10 cellular contexts compared by ENCODE assay signal in the genomic region with DNA sequence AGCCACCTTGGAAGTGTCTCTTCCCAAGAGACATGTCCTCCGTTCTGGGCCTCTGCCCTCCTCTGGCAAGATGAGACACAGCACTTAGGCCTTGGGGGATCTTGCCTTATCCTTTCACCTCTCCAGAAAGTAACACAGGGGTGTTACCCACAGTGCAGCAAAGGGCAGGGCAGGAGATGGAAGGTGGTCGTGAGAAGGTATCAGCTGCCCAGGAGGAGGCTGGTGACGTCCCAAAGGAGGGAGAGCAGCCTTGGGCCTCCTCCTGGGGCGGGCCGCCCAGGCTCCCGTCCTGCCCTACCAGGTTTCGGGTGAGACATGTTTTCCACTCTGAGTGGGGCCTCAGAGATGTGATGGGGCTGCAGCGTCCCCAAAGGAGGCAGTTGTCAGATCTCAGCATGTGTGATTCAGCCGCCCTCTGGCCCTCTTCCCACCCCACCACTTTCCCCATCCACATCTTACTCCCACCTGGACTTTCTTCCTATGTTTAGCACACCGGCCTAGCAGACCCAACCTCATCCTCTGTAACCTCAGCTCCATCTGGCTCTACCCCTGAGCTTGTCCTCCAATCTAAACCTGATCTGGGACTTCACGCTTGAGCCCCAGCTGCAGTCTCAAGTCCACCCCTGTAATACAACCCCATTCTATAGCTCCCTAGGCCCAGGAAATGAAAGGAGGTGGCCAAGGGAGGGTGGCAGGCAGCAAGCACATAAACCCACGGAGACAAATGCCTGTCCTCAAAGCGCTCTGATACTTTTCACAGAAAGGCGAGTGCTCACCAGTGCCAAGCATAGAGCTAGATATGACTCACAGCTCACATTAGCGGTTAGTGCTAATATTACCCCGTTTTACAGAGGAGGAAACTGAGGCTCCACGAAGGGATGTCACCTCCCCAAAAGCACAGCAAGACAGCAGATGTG. TPM values are rescaled to one million over a fixed set of nuclear protein-coding genes. Genes with fewer than 3 reads are reported as not detected.
DNase-seq lines count a peak whose midpoint lies in the region; ATAC-seq and TF ChIP-seq lines count a peak whose summit lies in the region.
"Had no signal": no experiment of that assay in that cellular context is flagged by ENCODE, and none has a peak within 500 bp of the region (broad histone marks: within the 10 kb centered on the region; RNA-seq: fewer than 3 reads in every experiment).

No MANE protein-coding gene starts in this region.

- no peaks in the 10 kb centered on the region for H3K4me1 ChIP-seq in neural progenitor cell

- H3K79me2 ChIP-seq in SU-DHL-6 (ENCODE audit: insufficient read depth, low read length) (peaks cover 56% of the 10 kb centered on the region), neural progenitor cell (ENCODE audit: low read depth) (no peaks in the 10 kb centered on the region)

- TF ChIP-seq CTCF in GM12875 (IDR thresholded peaks at IDR 0.05; ENCODE audit: borderline replicate concordance, insufficient read depth, low read depth, low read length) = peak; percentile 30; the same call in 1 of the 2 replicates
- TF ChIP-seq CTCF in SU-DHL-6 (IDR thresholded peaks at IDR 0.05; ENCODE audit: insufficient read depth, low read length, poor library complexity, severe bottlenecking) = no peak
- no peak for TF ChIP-seq CTCF in neural progenitor cell (IDR thresholded peaks at IDR 0.05)

- DNase-seq in activated naive CD4-positive, alpha-beta T cell treated with anti-CD3 and anti-CD28 coated beads, Interleukin-2, amount 50 U/mL, for 72 hours (ENCODE audit: low spot score in 2 of 2) = peak; percentile 71 to 87
- peak; percentile 85 for DNase-seq in stimulated activated CD4-positive, alpha-beta T cell treated with anti-CD3 and anti-CD28 coated beads, Interleukin-4, amount 100 ng/mL, for 24 hours
- no peak for DNase-seq in neural progenitor cell (ENCODE audit: low spot score)
- no peak for DNase-seq in left colon
- no peak for DNase-seq in DMS114 treated with DMSO at 0.1 percent for 48 hours (lab: John Stamatoyannopoulos, UW; ENCODE audit: unreplicated experiment)
- DNase-seq in substantia nigra (lab: John Stamatoyannopoulos, UW) = no peak
- DNase-seq: NCI-H2029, nephron progenitor cell had no signal

- H3K36me3 ChIP-seq in SU-DHL-6 (ENCODE audit: low read length) (peaks cover 10% of the 10 kb centered on the region; the same call in 1 of the 2 replicates), neural progenitor cell (no peaks in the 10 kb centered on the region)

- ATAC-seq in activated naive CD4-positive, alpha-beta T cell treated with anti-CD3 and anti-CD28 coated beads, Interleukin-2, amount 50 U/mL, for 72 hours = peak; percentile 85 to 86
- ATAC-seq in left colon = no peak

- peaks cover 53% of the 10 kb centered on the region for H3F3A ChIP-seq in SU-DHL-6 (ENCODE audit: insufficient read depth)
- no peaks in the 10 kb centered on the region for H3F3A ChIP-seq in neural progenitor cell (ENCODE audit: low read depth)

- no peaks in the 10 kb centered on the region for H3K9me3 Mint-ChIP-seq in activated naive CD4-positive, alpha-beta T cell treated with anti-CD3 and anti-CD28 coated beads, Interleukin-2, amount 50 U/mL, for 72 hours
- H3K9me3 Mint-ChIP-seq in neural progenitor cell = peaks cover 11% of the 10 kb centered on the region

- H3K9me2 ChIP-seq in SU-DHL-6 (replicated peaks; ENCODE audit: insufficient read depth, low read length) = no peaks in the 10 kb centered on the region

- no peak overlapping the region for H2AFZ ChIP-seq in SU-DHL-6 (ENCODE audit: low read depth, low read length, severe bottlenecking)
- H2AFZ ChIP-seq in neural progenitor cell (replicated peaks) = no peak overlapping the region

- intact Hi-C loops in left colon (cut with DNase I, micrococcal nuclease) = no loop called here

- H3K4me2 ChIP-seq in SU-DHL-6 (ENCODE audit: low read depth, low read length, poor library complexity, severe bottlenecking) = peak overlapping the region; percentile 49
- H3K4me2 ChIP-seq in neural progenitor cell = no peak overlapping the region

- H3K4me3 ChIP-seq in GM12875 (ENCODE audit: low read depth, low read length) (peak overlapping the region; percentile 52), SU-DHL-6 (ENCODE audit: insufficient read depth, low read length, poor library complexity, severe bottlenecking) (peak overlapping the region; percentile 24), neural progenitor cell (no peak overlapping the region)

- H4K20me1 ChIP-seq in SU-DHL-6 (ENCODE audit: low read depth, low read length) (no peaks in the 10 kb centered on the region), neural progenitor cell (ENCODE audit: low read depth) (no peaks in the 10 kb centered on the region)

- H3K27me3 Mint-ChIP-seq in neural progenitor cell (ENCODE audit: insufficient read depth, low read depth) = peaks cover 16% of the 10 kb centered on the region

- H3K9ac ChIP-seq in SU-DHL-6 (ENCODE audit: low read length) = peak overlapping the region; percentile 58
- H3K9ac ChIP-seq in neural progenitor cell = no peak overlapping the region

- no peak overlapping the region for H3K4me3 Mint-ChIP-seq in neural progenitor cell
- H3K4me3 Mint-ChIP-seq: nephron progenitor cell had no signal

- no peaks in the 10 kb centered on the region for H3K9me3 ChIP-seq in SU-DHL-6 (ENCODE audit: insufficient read depth, low read length)
- H3K9me3 ChIP-seq in neural progenitor cell (ENCODE audit: low read depth) = no peaks in the 10 kb centered on the region

- H3K27ac ChIP-seq in SU-DHL-6 (ENCODE audit: low read depth, low read length) (peak overlapping the region; percentile 96), neural progenitor cell (no peak overlapping the region), substantia nigra (ENCODE audit: low read depth, low read length, poor library complexity, severe bottlenecking) (no peak overlapping the region)

- no peaks in the 10 kb centered on the region for H3K4me1 Mint-ChIP-seq in neural progenitor cell

- peaks cover 0 to 19% of the 10 kb centered on the region in 2 donors for H3K36me3 Mint-ChIP-seq in activated naive CD4-positive, alpha-beta T cell treated with anti-CD3 and anti-CD28 coated beads, Interleukin-2, amount 50 U/mL, for 72 hours
- H3K36me3 Mint-ChIP-seq in neural progenitor cell = no peaks in the 10 kb centered on the region

- no peaks in the 10 kb centered on the region for H3K27me3 ChIP-seq in SU-DHL-6 (ENCODE audit: low read length)
- no peaks in the 10 kb centered on the region for H3K27me3 ChIP-seq in neural progenitor cell

- H3K27ac Mint-ChIP-seq in activated naive CD4-positive, alpha-beta T cell treated with anti-CD3 and anti-CD28 coated beads, Interleukin-2, amount 50 U/mL, for 72 hours = peak overlapping the region; percentile 89 to 92
- H3K27ac Mint-ChIP-seq in neural progenitor cell = no peak overlapping the region
- H3K27ac Mint-ChIP-seq: nephron progenitor cell had no signal

RNA-seq across cellular contexts. Expression of a gene that starts 9.3 kb away (rescaled TPM):
- 10 to 100 TPM; 34.2 to 39.6 TPM for total RNA-seq in activated naive CD4-positive, alpha-beta T cell treated with anti-CD3 and anti-CD28 coated beads, Interleukin-2, amount 50 U/mL, for 72 hours
- 0.31 and 0.69 TPM in 2 replicates for total RNA-seq in neural progenitor cell (ENCODE audit: low replicate concordance)
- 1 to 10 TPM; 1.5 to 3.8 TPM for total RNA-seq in left colon

RNA-seq across cellular contexts. Expression of a gene that starts 47.0 kb away (rescaled TPM):
- total RNA-seq in activated naive CD4-positive, alpha-beta T cell treated with anti-CD3 and anti-CD28 coated beads, Interleukin-2, amount 50 U/mL, for 72 hours = 10 to 100 TPM; 12.5 to 13.9 TPM
- total RNA-seq in neural progenitor cell (ENCODE audit: low replicate concordance) = 13.4 and 35.6 TPM in 2 replicates
- 10 to 100 TPM; 11.0 to 14.0 TPM for total RNA-seq in left colon

RNA-seq across cellular contexts. Expression of a gene that starts 52.9 kb away (rescaled TPM):
- 1 to 10 TPM; 3.5 to 4.0 TPM for total RNA-seq in activated naive CD4-positive, alpha-beta T cell treated with anti-CD3 and anti-CD28 coated beads, Interleukin-2, amount 50 U/mL, for 72 hours
- 5.8 and 19.4 TPM in 2 replicates for total RNA-seq in neural progenitor cell (ENCODE audit: low replicate concordance)
- total RNA-seq in left colon = 1 to 10 TPM; 1.0 to 2.6 TPM

Comparison
In these comparisons a context has a peak if more than half of its experiments do, and no peak if none do; other contexts are left out.
1. DNase-seq: peak in activated naive CD4-positive, alpha-beta T cell treated with anti-CD3 and anti-CD28 coated beads, Interleukin-2, amount 50 U/mL, for 72 hours (2 of 2) and stimulated activated CD4-positive, alpha-beta T cell treated with anti-CD3 and anti-CD28 coated beads, Interleukin-4, amount 100 ng/mL, for 24 hours (single experiment); none in neural progenitor cell (single experiment), left colon (0 of 2), DMS114 treated with DMSO at 0.1 percent for 48 hours (single experiment) and substantia nigra (0 of 49).
2. RNA of a gene that starts 9.3 kb away (total RNA-seq): 34.2 to 39.6 TPM in activated naive CD4-positive, alpha-beta T cell treated with anti-CD3 and anti-CD28 coated beads, Interleukin-2, amount 50 U/mL, for 72 hours; 1.5 to 3.8 TPM in left colon and 0.31 to 0.69 TPM in neural progenitor cell; every median in the first group is over 4 times any median in the second.